Comparison of ENCODE assay signal across 12 cellular contexts in the genomic region with DNA sequence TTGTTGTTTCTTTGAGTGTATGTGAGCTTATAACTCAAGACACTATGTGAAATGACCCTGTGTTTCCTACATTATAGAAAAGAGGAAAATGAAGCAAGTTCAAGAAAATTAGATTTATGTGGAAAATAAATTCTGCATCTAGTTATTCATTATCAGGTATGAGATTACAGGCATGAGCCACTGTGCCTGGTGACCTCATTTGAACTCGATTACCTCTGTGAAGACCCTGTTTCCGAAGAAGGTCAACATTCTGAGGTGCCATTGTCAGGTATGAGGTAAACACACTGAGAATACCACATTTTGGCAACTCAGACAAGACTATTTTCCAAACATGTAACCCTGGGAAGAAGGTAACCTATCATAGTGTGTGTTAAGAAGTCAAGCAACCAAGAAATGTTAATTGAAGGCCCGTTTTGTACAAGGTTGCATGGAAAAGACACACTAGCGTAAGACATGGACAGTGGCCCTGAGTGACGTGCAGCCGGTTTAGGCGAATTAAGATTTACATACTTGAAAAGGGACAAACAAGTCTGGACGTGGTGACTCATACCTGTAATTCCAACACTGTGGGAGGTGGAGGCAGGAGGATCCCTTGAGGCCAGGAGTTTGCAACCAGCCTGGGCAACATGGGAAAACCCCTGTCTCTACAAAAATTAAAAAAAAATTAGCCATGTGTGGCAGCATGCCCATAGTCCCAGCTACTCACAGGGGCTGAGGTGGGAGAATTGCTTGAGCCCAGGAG.
DNase-seq lines count a peak whose midpoint lies in the region; ATAC-seq and TF ChIP-seq lines count a peak whose summit lies in the region.
"Had no signal": no experiment of that assay in that cellular context is flagged by ENCODE, and none has a peak within 500 bp of the region (broad histone marks: within the 10 kb centered on the region; RNA-seq: fewer than 3 reads in every experiment).

No MANE protein-coding gene starts in this region.

- CTCF ChIA-PET in mammary epithelial cell (lab: Charles Lee; ENCODE audit: low non-redundant PET) (interaction anchor here (0.6 to 0.7 kb wide), 2 partner anchors 91 to 108 kb away, joined by 4 read pairs; no protein-coding TSS in a partner anchor), T-cell (lab: Charles Lee) (interaction anchor here (0.5 to 0.6 kb wide), 2 partner anchors 25 to 59 kb away, joined by 3 read pairs; no protein-coding TSS in a partner anchor)

- H3K9me3 ChIP-seq in mammary epithelial cell (replicated peaks; ENCODE audit: insufficient read depth, low read length) = no peaks in the 10 kb centered on the region
- H3K9me3 ChIP-seq in heart left ventricle = peaks cover 0 to 4% (median 0%) of the 10 kb centered on the region in 12 donors
- H3K9me3 ChIP-seq: gastroesophageal sphincter had no signal

- H3K79me2 ChIP-seq in mammary epithelial cell (ENCODE audit: insufficient read depth, low read length) = peaks cover 99% of the 10 kb centered on the region

- H3K36me3 ChIP-seq in mammary epithelial cell (ENCODE audit: insufficient read depth, low read length) = peaks cover 3% of the 10 kb centered on the region
- H3K36me3 ChIP-seq in heart left ventricle = no peaks in the 10 kb centered on the region
- H3K36me3 ChIP-seq: gastroesophageal sphincter had no signal

- no peaks in the 10 kb centered on the region for H3K27me3 ChIP-seq in mammary epithelial cell (ENCODE audit: insufficient read depth, low read length)
- H3K27me3 ChIP-seq in heart left ventricle = no peaks in the 10 kb centered on the region
- H3K27me3 ChIP-seq: gastroesophageal sphincter had no signal

- in situ Hi-C loops in mammary epithelial cell (cut with MboI; ENCODE audit: low sequenced_read_pairs in 2 of 2) = no loop called here

- peak overlapping the region; percentile 73 for H3K27ac Mint-ChIP-seq in mesothelial cell of epicardium
- H3K27ac Mint-ChIP-seq in T-cell = no peak overlapping the region
- H3K27ac Mint-ChIP-seq: stimulated activated naive CD8-positive, alpha-beta T cell treated with anti-CD3 and anti-CD28 coated beads, Interleukin-15, Interleukin-2, amounts not matched to agents 100 ng/mL and 50 ng/mL, for 24 hours had no signal

- H3K36me3 Mint-ChIP-seq in mesothelial cell of epicardium (peaks cover 17% of the 10 kb centered on the region), T-cell (no peaks in the 10 kb centered on the region)

- POLR2A ChIA-PET in T-cell (lab: Charles Lee) = no interaction called here

- ATAC-seq in HG02981 (IDR thresholded peaks at IDR 0.05; ENCODE audit: unreplicated experiment) (peak; percentile 53), T-cell (replicated peaks in 1 of 4) (no peak), heart left ventricle (no peak), GM19467 (IDR thresholded peaks at IDR 0.05; ENCODE audit: unreplicated experiment) (no peak)
- ATAC-seq: gastroesophageal sphincter had no signal

- H3K9ac ChIP-seq in mammary epithelial cell (ENCODE audit: insufficient read depth, low read length) = peak overlapping the region; percentile 62

- 5% methylated on average over 8 of the region's 8 CpGs for WGBS in mammary epithelial cell (ENCODE audit: low coverage, missing lambda C conversion rate)
- WGBS in heart left ventricle, 4 donors = 92 to 98% (median 94%) methylated on average over 8 of the region's 8 CpGs

- H3K4me1 Mint-ChIP-seq in mesothelial cell of epicardium = peaks cover 31% of the 10 kb centered on the region
- no peaks in the 10 kb centered on the region for H3K4me1 Mint-ChIP-seq in T-cell

- no peaks in the 10 kb centered on the region for H4K20me1 ChIP-seq in mammary epithelial cell (ENCODE audit: insufficient read depth, low read length)

- TSS peak; percentile 78 for BruUV-seq in mammary epithelial cell (replicated peaks; lab: Mats Ljungman, UMichigan)

- no peak for TF ChIP-seq CTCF in mammary epithelial cell (conservative IDR thresholded peaks at IDR 0.05 in 1 of 2, IDR thresholded peaks at IDR 0.05 in 1 of 2; ENCODE audit: extremely low read depth in 1 of 2, insufficient read depth in 1 of 2, low read depth in 1 of 2, low read length in 2 of 2)
- TF ChIP-seq CTCF in mesothelial cell of epicardium (IDR thresholded peaks at IDR 0.05; ENCODE audit: unreplicated experiment) = no peak
- TF ChIP-seq CTCF in heart left ventricle (IDR thresholded peaks at IDR 0.05) = no peak

- TF ChIP-seq POLR2A in heart left ventricle (IDR thresholded peaks at IDR 0.05) = no peak

- H3K4me2 ChIP-seq in mammary epithelial cell (ENCODE audit: insufficient read depth, low read depth, low read length) = peak overlapping the region; percentile 43

- H3K4me1 ChIP-seq in mammary epithelial cell (ENCODE audit: insufficient read depth, low read length) (peaks cover 62% of the 10 kb centered on the region), heart left ventricle (peaks cover 0 to 4% (median 0%) of the 10 kb centered on the region in 12 donors)

- H3K4me3 ChIP-seq in mammary epithelial cell (replicated peaks in 1 of 3; ENCODE audit: insufficient read depth in 1 of 3, low read depth in 2 of 3, low read length in 3 of 3) (no peak overlapping the region), heart left ventricle (no peak overlapping the region)
- H3K4me3 ChIP-seq: gastroesophageal sphincter, SK-N-MC had no signal

- H3K4me3 Mint-ChIP-seq in mesothelial cell of epicardium (no peak overlapping the region), T-cell (no peak overlapping the region)
- H3K4me3 Mint-ChIP-seq: stimulated activated naive CD8-positive, alpha-beta T cell treated with anti-CD3 and anti-CD28 coated beads, Interleukin-15, Interleukin-2, amounts not matched to agents 100 ng/mL and 50 ng/mL, for 24 hours had no signal

- DNase-seq in DMS53 (lab: John Stamatoyannopoulos, UW) (peak; percentile 77), mammary epithelial cell (peak; percentile 93), mesothelial cell of epicardium (ENCODE audit: low spot score in 2 of 2, unreplicated experiment in 2 of 2) (no peak), pons (ENCODE audit: low spot score) (no peak), T-cell (no peak), heart left ventricle (no peak)
- DNase-seq: aorta had no signal

- H3K27me3 Mint-ChIP-seq in mesothelial cell of epicardium (ENCODE audit: low read depth) = no peaks in the 10 kb centered on the region
- H3K27me3 Mint-ChIP-seq in T-cell = no peaks in the 10 kb centered on the region
- H3K27me3 Mint-ChIP-seq: stimulated activated naive CD8-positive, alpha-beta T cell treated with anti-CD3 and anti-CD28 coated beads, Interleukin-15, Interleukin-2, amounts not matched to agents 100 ng/mL and 50 ng/mL, for 24 hours had no signal

- dilution Hi-C loops in mammary epithelial cell (cut with HindIII; ENCODE audit: low sequenced_read_pairs) = no loop called here

- H2AFZ ChIP-seq in mammary epithelial cell (ENCODE audit: low read depth, low read length) = no peak overlapping the region

- H3K27ac ChIP-seq in mammary epithelial cell (ENCODE audit: insufficient read depth, low read depth, low read length) = peak overlapping the region; percentile 86
- no peak overlapping the region for H3K27ac ChIP-seq in heart left ventricle
- H3K27ac ChIP-seq: SK-N-MC had no signal

- peaks cover 11% of the 10 kb centered on the region for H3K9me3 Mint-ChIP-seq in mesothelial cell of epicardium
- H3K9me3 Mint-ChIP-seq in T-cell = no peaks in the 10 kb centered on the region
- H3K9me3 Mint-ChIP-seq: stimulated activated naive CD8-positive, alpha-beta T cell treated with anti-CD3 and anti-CD28 coated beads, Interleukin-15, Interleukin-2, amounts not matched to agents 100 ng/mL and 50 ng/mL, for 24 hours had no signal

- intact Hi-C loops in mammary epithelial cell (cut with micrococcal nuclease) (no loop called here), heart left ventricle (cut with DNase I) (loop anchor here in 7 of 10 donors (5.0 kb wide), 4 partner anchors 33 to 88 kb away; no protein-coding TSS in a partner anchor)

Comparison
In these comparisons a context has a peak if more than half of its experiments do, and no peak if none do; other contexts are left out.
1. DNase-seq: peak in DMS53 (single experiment) and mammary epithelial cell (single experiment); none in mesothelial cell of epicardium (0 of 2), pons (single experiment), T-cell (0 of 34) and heart left ventricle (0 of 5).